ENCODE assay signal across 1 cellular context in the genomic region with DNA sequence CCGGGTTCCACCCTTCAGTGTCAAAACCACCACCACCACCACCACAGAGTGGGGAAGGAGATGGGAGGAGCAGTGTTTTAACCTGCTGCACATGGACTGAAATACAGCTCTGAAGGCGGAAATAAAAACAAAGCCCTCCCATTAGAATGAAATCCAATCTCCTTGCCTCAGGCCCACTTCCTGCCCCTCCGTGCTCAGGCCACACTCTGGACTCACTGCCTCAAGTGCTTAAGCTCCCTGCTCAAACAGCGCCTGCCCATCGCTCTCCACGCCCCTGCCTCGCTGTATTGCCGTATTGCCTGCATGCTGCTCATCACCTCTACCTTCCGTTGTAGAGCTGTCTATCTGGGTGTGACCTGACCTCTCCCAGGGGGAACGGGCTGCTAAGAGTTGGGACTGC.
TF ChIP-seq lines count a peak whose summit lies in the region.

No MANE protein-coding gene starts in this region.

TF ChIP-seq in H1, 55 proteins besides CTCF, POLR2A, EP300 and RAD21 (continued from another document):
- TF ChIP-seq, protein P1, sequence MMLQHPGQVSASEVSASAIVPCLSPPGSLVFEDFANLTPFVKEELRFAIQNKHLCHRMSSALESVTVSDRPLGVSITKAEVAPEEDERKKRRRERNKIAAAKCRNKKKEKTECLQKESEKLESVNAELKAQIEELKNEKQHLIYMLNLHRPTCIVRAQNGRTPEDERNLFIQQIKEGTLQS (IDR thresholded peaks at IDR 0.05; ENCODE audit: insufficient read depth, low read depth, low read length): no peak
- TF ChIP-seq SIN3A (conservative IDR thresholded peaks at IDR 0.05 in 1 of 2, IDR thresholded peaks at IDR 0.05 in 1 of 2; ENCODE audit: low read depth in 1 of 2, low read length in 2 of 2) (no peak), HDAC2 (IDR thresholded peaks at IDR 0.05; ENCODE audit: borderline replicate concordance in 1 of 2, low read depth in 2 of 2, low read length in 2 of 2) (no peak), SIX5 (IDR thresholded peaks at IDR 0.05; ENCODE audit: low read depth, low read length) (no peak), ATF2 (IDR thresholded peaks at IDR 0.05; ENCODE audit: low read length) (no peak), EZH2 (IDR thresholded peaks at IDR 0.05; ENCODE audit: low read depth, low read length, severe bottlenecking) (no peak), ZNF274 (IDR thresholded peaks at IDR 0.05; ENCODE audit: borderline replicate concordance, extremely low read depth, low read length) (no peak), GTF2F1 (IDR thresholded peaks at IDR 0.05; ENCODE audit: borderline replicate concordance, low read depth, low read length) (no peak), PHF8 (conservative IDR thresholded peaks at IDR 0.05; ENCODE audit: low read depth, low read length) (no peak), CBX8 (IDR thresholded peaks at IDR 0.05; ENCODE audit: borderline replicate concordance, low read depth, low read length) (no peak), EGR1 (IDR thresholded peaks at IDR 0.05; ENCODE audit: borderline replicate concordance, low read depth, low read length) (no peak), POLR2AphosphoS5 (IDR thresholded peaks at IDR 0.05; ENCODE audit: low read depth, low read length) (no peak), SP1 (IDR thresholded peaks at IDR 0.05; ENCODE audit: low read depth, low read length) (no peak), SP2 (IDR thresholded peaks at IDR 0.05; ENCODE audit: low read length) (no peak)
- TF ChIP-seq, protein P2, sequence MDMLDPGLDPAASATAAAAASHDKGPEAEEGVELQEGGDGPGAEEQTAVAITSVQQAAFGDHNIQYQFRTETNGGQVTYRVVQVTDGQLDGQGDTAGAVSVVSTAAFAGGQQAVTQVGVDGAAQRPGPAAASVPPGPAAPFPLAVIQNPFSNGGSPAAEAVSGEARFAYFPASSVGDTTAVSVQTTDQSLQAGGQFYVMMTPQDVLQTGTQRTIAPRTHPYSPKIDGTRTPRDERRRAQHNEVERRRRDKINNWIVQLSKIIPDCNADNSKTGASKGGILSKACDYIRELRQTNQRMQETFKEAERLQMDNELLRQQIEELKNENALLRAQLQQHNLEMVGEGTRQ (IDR thresholded peaks at IDR 0.05; ENCODE audit: low read length): no peak
